ENCODE assay signal across 1 cellular context in the genomic region with DNA sequence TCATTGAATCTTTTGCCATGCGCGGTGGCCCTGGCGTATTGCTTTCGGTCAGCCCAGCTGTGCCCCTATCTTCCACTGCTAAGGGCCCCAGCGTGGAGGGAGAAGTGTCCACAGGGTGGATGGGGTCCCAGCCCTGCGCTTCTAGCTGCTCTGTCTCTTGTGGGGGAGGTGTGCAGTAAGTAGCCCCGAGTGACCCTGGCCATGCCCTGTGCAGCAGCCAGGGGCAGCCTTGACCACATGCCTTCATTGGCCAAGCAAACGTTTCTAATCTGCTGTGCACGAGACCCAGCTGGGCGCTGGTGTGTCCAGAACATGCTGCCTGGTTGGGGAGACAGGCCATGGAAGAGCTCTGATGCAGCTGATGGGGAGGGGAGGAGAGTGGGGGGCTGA.
TF ChIP-seq lines count a peak whose summit lies in the region.

No MANE protein-coding gene starts in this region.

TF ChIP-seq in WTC11, 78 proteins besides CTCF, POLR2A, EP300 and RAD21 (continued from another document):
- no peak for TF ChIP-seq PRDM15 (CRISPR knock-in tag; IDR thresholded peaks at IDR 0.05)
- no peak for TF ChIP-seq RORB (CRISPR knock-in tag; IDR thresholded peaks at IDR 0.05)
- no peak for TF ChIP-seq MYBL2 (CRISPR knock-in tag; IDR thresholded peaks at IDR 0.05)
- TF ChIP-seq ZNF317 (CRISPR knock-in tag; IDR thresholded peaks at IDR 0.05; ENCODE audit: borderline replicate concordance, low read depth) = no peak
- TF ChIP-seq, protein P1, sequence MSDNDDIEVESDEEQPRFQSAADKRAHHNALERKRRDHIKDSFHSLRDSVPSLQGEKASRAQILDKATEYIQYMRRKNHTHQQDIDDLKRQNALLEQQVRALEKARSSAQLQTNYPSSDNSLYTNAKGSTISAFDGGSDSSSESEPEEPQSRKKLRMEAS (CRISPR knock-in tag; IDR thresholded peaks at IDR 0.05) = no peak
- TF ChIP-seq ERG (CRISPR knock-in tag; IDR thresholded peaks at IDR 0.05) = no peak
- no peak for TF ChIP-seq CREM (CRISPR knock-in tag; IDR thresholded peaks at IDR 0.05)
- TF ChIP-seq GABPB1 (CRISPR knock-in tag; IDR thresholded peaks at IDR 0.05) = no peak
- TF ChIP-seq ZBTB21 (CRISPR knock-in tag; IDR thresholded peaks at IDR 0.05; ENCODE audit: borderline replicate concordance) = no peak
- no peak for TF ChIP-seq SMAD3 (CRISPR knock-in tag; IDR thresholded peaks at IDR 0.05; ENCODE audit: borderline replicate concordance)
- no peak for TF ChIP-seq ESRRA (CRISPR knock-in tag; IDR thresholded peaks at IDR 0.05; ENCODE audit: borderline replicate concordance)
- no peak for TF ChIP-seq ELF4 (CRISPR knock-in tag; IDR thresholded peaks at IDR 0.05; ENCODE audit: low read depth)
